Comparison of ENCODE assay signal across 1 cellular context in genomic region chr3:132262956-132263355, GRCh38.
TF ChIP-seq lines count a peak whose summit lies in the region.

No MANE protein-coding gene starts in this region.

TF ChIP-seq in H1, 55 proteins besides CTCF, POLR2A, EP300 and RAD21 (continued from another document):
- TF ChIP-seq EGR1 (IDR thresholded peaks at IDR 0.05; ENCODE audit: borderline replicate concordance, low read depth, low read length): no peak
- TF ChIP-seq, protein P1, sequence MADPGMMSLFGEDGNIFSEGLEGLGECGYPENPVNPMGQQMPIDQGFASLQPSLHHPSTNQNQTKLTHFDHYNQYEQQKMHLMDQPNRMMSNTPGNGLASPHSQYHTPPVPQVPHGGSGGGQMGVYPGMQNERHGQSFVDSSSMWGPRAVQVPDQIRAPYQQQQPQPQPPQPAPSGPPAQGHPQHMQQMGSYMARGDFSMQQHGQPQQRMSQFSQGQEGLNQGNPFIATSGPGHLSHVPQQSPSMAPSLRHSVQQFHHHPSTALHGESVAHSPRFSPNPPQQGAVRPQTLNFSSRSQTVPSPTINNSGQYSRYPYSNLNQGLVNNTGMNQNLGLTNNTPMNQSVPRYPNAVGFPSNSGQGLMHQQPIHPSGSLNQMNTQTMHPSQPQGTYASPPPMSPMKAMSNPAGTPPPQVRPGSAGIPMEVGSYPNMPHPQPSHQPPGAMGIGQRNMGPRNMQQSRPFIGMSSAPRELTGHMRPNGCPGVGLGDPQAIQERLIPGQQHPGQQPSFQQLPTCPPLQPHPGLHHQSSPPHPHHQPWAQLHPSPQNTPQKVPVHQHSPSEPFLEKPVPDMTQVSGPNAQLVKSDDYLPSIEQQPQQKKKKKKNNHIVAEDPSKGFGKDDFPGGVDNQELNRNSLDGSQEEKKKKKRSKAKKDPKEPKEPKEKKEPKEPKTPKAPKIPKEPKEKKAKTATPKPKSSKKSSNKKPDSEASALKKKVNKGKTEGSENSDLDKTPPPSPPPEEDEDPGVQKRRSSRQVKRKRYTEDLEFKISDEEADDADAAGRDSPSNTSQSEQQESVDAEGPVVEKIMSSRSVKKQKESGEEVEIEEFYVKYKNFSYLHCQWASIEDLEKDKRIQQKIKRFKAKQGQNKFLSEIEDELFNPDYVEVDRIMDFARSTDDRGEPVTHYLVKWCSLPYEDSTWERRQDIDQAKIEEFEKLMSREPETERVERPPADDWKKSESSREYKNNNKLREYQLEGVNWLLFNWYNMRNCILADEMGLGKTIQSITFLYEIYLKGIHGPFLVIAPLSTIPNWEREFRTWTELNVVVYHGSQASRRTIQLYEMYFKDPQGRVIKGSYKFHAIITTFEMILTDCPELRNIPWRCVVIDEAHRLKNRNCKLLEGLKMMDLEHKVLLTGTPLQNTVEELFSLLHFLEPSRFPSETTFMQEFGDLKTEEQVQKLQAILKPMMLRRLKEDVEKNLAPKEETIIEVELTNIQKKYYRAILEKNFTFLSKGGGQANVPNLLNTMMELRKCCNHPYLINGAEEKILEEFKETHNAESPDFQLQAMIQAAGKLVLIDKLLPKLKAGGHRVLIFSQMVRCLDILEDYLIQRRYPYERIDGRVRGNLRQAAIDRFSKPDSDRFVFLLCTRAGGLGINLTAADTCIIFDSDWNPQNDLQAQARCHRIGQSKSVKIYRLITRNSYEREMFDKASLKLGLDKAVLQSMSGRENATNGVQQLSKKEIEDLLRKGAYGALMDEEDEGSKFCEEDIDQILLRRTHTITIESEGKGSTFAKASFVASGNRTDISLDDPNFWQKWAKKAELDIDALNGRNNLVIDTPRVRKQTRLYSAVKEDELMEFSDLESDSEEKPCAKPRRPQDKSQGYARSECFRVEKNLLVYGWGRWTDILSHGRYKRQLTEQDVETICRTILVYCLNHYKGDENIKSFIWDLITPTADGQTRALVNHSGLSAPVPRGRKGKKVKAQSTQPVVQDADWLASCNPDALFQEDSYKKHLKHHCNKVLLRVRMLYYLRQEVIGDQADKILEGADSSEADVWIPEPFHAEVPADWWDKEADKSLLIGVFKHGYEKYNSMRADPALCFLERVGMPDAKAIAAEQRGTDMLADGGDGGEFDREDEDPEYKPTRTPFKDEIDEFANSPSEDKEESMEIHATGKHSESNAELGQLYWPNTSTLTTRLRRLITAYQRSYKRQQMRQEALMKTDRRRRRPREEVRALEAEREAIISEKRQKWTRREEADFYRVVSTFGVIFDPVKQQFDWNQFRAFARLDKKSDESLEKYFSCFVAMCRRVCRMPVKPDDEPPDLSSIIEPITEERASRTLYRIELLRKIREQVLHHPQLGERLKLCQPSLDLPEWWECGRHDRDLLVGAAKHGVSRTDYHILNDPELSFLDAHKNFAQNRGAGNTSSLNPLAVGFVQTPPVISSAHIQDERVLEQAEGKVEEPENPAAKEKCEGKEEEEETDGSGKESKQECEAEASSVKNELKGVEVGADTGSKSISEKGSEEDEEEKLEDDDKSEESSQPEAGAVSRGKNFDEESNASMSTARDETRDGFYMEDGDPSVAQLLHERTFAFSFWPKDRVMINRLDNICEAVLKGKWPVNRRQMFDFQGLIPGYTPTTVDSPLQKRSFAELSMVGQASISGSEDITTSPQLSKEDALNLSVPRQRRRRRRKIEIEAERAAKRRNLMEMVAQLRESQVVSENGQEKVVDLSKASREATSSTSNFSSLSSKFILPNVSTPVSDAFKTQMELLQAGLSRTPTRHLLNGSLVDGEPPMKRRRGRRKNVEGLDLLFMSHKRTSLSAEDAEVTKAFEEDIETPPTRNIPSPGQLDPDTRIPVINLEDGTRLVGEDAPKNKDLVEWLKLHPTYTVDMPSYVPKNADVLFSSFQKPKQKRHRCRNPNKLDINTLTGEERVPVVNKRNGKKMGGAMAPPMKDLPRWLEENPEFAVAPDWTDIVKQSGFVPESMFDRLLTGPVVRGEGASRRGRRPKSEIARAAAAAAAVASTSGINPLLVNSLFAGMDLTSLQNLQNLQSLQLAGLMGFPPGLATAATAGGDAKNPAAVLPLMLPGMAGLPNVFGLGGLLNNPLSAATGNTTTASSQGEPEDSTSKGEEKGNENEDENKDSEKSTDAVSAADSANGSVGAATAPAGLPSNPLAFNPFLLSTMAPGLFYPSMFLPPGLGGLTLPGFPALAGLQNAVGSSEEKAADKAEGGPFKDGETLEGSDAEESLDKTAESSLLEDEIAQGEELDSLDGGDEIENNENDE (IDR thresholded peaks at IDR 0.05; ENCODE audit: insufficient replicate concordance, low read length): no peak
